In the genomic region with DNA sequence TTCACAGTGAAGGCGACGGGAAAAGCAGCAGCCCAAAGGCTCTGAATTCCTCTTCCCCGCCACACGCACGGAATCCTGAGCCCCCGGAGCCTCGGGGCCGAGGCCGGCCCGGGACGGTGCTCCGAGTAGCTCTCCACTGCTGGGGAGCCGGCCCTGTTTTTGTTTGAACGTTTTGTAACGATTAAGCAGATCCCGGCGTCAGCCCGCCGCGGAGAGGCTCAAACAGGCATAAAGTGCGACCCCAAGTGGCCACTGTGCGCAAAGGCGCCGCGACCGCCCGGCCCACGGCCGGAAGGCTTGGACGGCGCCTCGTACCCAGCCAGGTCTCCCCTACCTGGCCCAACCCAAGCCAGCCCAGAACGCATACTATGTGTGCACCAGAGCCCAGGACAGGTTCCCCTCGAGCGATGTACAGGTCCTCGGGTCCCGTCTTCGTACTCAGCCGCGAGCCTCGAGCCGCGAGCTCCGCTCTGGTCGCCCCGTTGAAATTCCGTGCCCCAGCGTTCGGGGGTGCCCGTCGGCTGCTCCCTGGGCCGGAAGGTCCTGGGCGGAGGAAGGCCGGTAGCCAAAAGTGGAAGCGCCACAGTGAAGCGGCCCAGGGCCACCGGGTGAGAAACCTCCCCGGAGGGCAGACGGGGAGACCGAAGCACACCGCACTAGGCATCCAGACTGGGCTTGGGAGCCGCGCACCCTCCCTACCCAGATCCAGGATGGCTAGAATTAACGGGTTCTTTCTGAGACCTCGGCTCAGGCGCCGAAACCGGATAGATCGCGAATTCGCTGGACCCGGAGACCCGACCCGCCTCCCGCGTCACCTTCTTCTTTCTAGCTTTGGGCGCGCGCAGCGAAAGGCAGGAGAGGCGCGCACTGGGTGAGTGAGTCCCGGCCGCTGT, we compare ENCODE assay signal across 8 cellular contexts. TPM values are rescaled to one million over a fixed set of nuclear protein-coding genes. Genes with fewer than 3 reads are reported as not detected.
A peak's percentile ranks its signal among the peaks of the same experiment; 100 is the strongest.
DNase-seq lines count a peak whose midpoint lies in the region; ATAC-seq lines count a peak whose summit lies in the region.

No MANE protein-coding gene starts in this region.

- no peaks in the 10 kb centered on the region for H3K79me1 ChIP-seq in mesendoderm (ENCODE audit: low read length)

- H2BK15ac ChIP-seq in mesendoderm (replicated peaks; ENCODE audit: low read depth) = no peak overlapping the region

- H2BK120ac ChIP-seq in mesendoderm (ENCODE audit: low read depth, low read length) = no peak overlapping the region

- DNase-seq in NCI-H524 (lab: John Stamatoyannopoulos, UW) (peak; percentile 64 to 85), NCI-H524 treated with DMSO at 0.1 percent for 48 hours (lab: John Stamatoyannopoulos, UW) (no peak), NCI-H526 (lab: John Stamatoyannopoulos, UW) (peak; percentile 71 to 92), mesendoderm (peak; percentile 93)
- DNase-seq in activated CD8-positive, alpha-beta memory T cell treated with anti-CD3 and anti-CD28 coated beads for 4 hours (ENCODE audit: low read depth in 2 of 2) = peak; percentile 7 to 8
- peak; percentile 55 to 63 for DNase-seq in stimulated activated CD8-positive, alpha-beta memory T cell treated with anti-CD3 and anti-CD28 coated beads, Interleukin-15, amount 100 ng/mL, for 48 hours (ENCODE audit: low read depth in 2 of 2)

- no CpG with 5 or more reads among the region's 84 CpGs for WGBS in mesendoderm (ENCODE audit: extremely low coverage, insufficient coverage, low lambda C conversion rate)

- peak overlapping the region; percentile 58 for H3K9ac ChIP-seq in endocrine pancreas (ENCODE audit: control insufficient read depth, insufficient read depth, low read length)
- H3K9ac ChIP-seq in mesendoderm (ENCODE audit: low read length) = peak overlapping the region; percentile 81

- H4K8ac ChIP-seq in mesendoderm (ENCODE audit: low read depth, low read length) = no peak overlapping the region

- H3K4me1 ChIP-seq in endocrine pancreas (ENCODE audit: control insufficient read depth, insufficient read depth, low read length) = no peaks in the 10 kb centered on the region
- H3K4me1 ChIP-seq in mesendoderm (ENCODE audit: control insufficient read depth, low read depth, low read length) = no peaks in the 10 kb centered on the region

- H3K4me3 ChIP-seq in endocrine pancreas (ENCODE audit: control insufficient read depth, insufficient read depth, low read length) (peak overlapping the region; percentile 6), mesendoderm (ENCODE audit: low read length) (peak overlapping the region; percentile 24)

- no peak overlapping the region for H2BK5ac ChIP-seq in mesendoderm (ENCODE audit: low read length)

- H4K5ac ChIP-seq in mesendoderm (ENCODE audit: low read length) = no peak overlapping the region

- peak overlapping the region; percentile 87 for H3K56ac ChIP-seq in mesendoderm (ENCODE audit: low read length)

- H3K18ac ChIP-seq in mesendoderm (ENCODE audit: low read length) = peak overlapping the region; percentile 28

- no peak overlapping the region for H3K23ac ChIP-seq in mesendoderm (ENCODE audit: low read length)

- no peak overlapping the region for H2AK5ac ChIP-seq in mesendoderm (ENCODE audit: low read length)

- no peaks in the 10 kb centered on the region for H3K79me2 ChIP-seq in mesendoderm (ENCODE audit: control insufficient read depth, insufficient read depth, low read length)

- H3K9me3 ChIP-seq in endocrine pancreas (ENCODE audit: control insufficient read depth, low read length) = no peaks in the 10 kb centered on the region

- H3K27me3 ChIP-seq in endocrine pancreas (ENCODE audit: control insufficient read depth, insufficient read depth, low read length) = no peaks in the 10 kb centered on the region
- H3K27me3 ChIP-seq in mesendoderm (ENCODE audit: insufficient read depth, low read length, poor library complexity) = peaks cover 71% of the 10 kb centered on the region

- no peak overlapping the region for H3K27ac ChIP-seq in mesendoderm (ENCODE audit: low read depth, low read length)

- H3K36me3 ChIP-seq in endocrine pancreas (ENCODE audit: control insufficient read depth, insufficient read depth, low read length) (peaks cover 3% of the 10 kb centered on the region), mesendoderm (ENCODE audit: control insufficient read depth, insufficient read depth, low read length) (no peaks in the 10 kb centered on the region)

- peak overlapping the region; percentile 98 for H3K4me2 ChIP-seq in mesendoderm (ENCODE audit: low read length)

- H3K4ac ChIP-seq in mesendoderm (ENCODE audit: low read depth, low read length) = peak overlapping the region; percentile 49

- peak; percentile 52 for ATAC-seq in HG03135 (IDR thresholded peaks at IDR 0.05; ENCODE audit: unreplicated experiment)

RNA-seq across cellular contexts. Expression of a gene that starts 1.2 kb away (rescaled TPM):
- 5.2 TPM for polyA plus RNA-seq in mesendoderm (2013, experiment 1 of 2)
- polyA plus RNA-seq in mesendoderm (2013, experiment 2 of 2) = 4.7 TPM
